In the genomic region with DNA sequence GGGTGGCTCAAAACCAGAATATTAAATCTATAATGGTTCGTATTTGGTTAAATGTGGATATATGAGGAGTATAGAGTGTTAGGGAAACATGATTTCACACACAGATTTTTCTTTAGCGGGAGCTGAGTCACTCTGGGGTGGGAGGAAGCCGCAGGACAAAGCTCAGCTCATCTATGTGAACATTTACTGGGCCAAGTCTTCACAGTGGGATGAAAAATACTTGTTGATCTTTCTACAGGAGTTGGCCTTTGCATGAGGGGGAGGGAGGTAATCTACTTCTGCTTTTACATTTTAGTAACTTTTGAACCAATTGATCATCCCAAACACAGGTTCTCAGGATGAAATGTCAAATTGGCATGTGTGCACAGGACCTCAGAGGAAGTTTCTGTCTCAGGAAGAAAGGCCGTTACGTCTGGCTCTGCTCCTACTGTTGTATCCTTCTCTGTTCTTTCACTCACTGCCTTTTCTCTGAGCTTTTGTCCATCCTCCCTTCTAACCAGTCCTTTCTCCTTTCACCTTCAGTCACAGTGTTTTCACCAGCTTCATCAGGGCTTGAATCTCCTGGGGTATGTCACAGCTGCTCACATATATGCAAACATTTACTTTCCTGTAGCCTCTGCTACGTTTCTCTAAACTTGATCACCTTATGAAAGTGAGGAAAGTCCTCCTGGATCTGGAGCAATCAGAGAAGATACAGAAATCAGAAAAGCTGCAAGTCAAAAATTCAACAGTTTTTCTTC, we compare ENCODE assay signal across 15 cellular contexts.
DNase-seq lines count a peak whose midpoint lies in the region; ATAC-seq, FAIRE-seq and TF ChIP-seq lines count a peak whose summit lies in the region.
"Had no signal": no experiment of that assay in that cellular context is flagged by ENCODE, and none has a peak within 500 bp of the region (broad histone marks: within the 10 kb centered on the region; RNA-seq: fewer than 3 reads in every experiment).

No MANE protein-coding gene starts in this region.

- no peaks in the 10 kb centered on the region for H3K79me2 ChIP-seq in astrocyte (ENCODE audit: insufficient read depth, low read length)

- ATAC-seq in HG03108 (IDR thresholded peaks at IDR 0.05; ENCODE audit: unreplicated experiment) (no peak), GM18909 (IDR thresholded peaks at IDR 0.05; ENCODE audit: poor library complexity, unreplicated experiment) (no peak)
- ATAC-seq: naive thymus-derived CD8-positive, alpha-beta T cell had no signal

- H2AFZ ChIP-seq in astrocyte (ENCODE audit: low read depth, low read length) (peak overlapping the region; percentile 35), mesenchymal stem cell (ENCODE audit: low read depth, low read length) (no peak overlapping the region)

- no peak overlapping the region for H2BK15ac ChIP-seq in mesenchymal stem cell (ENCODE audit: low read depth, poor library complexity, severe bottlenecking)

- no peaks in the 10 kb centered on the region for H3K4me1 ChIP-seq in astrocyte (ENCODE audit: insufficient read depth, low read length)
- H3K4me1 ChIP-seq in mesenchymal stem cell (ENCODE audit: control insufficient read depth, insufficient read depth, low read depth, low read length), result no peaks in the 10 kb centered on the region

- no peaks in the 10 kb centered on the region for H3K27me3 Mint-ChIP-seq in astrocyte (ENCODE audit: low read depth, unreplicated experiment)

- H2BK5ac ChIP-seq in mesenchymal stem cell (ENCODE audit: low read depth, low read length, poor library complexity, severe bottlenecking), result no peak overlapping the region

- peak; percentile 17 for DNase-seq in A172 (ENCODE audit: low spot score)
- DNase-seq in Kasumi-1 (lab: John Stamatoyannopoulos, UW), result peak; percentile 32 to 59
- no peak for DNase-seq in astrocyte (ENCODE audit: low read depth)
- DNase-seq in mesenchymal stem cell, result peak; percentile 21
- no peak for DNase-seq in posterior vena cava (ENCODE audit: low spot score)
- no peak for DNase-seq in GOT3 (lab: John Stamatoyannopoulos, UW)
- DNase-seq: HCEC 1CT; IMR-90; naive thymus-derived CD8-positive, alpha-beta T cell; NCI-H226; small intestine; trophoblast cell had no signal

- no peak overlapping the region for H2BK120ac ChIP-seq in mesenchymal stem cell (ENCODE audit: low read depth, low read length)

- H3K23ac ChIP-seq in mesenchymal stem cell (ENCODE audit: low read length in 2 of 2), result no peak overlapping the region

- 57% methylated on average over 6 of the region's 6 CpGs for WGBS in mesenchymal stem cell

- no peaks in the 10 kb centered on the region for H3K36me3 Mint-ChIP-seq in astrocyte (ENCODE audit: low read depth, unreplicated experiment)
- H3K36me3 Mint-ChIP-seq: naive thymus-derived CD8-positive, alpha-beta T cell had no signal

- H2BK12ac ChIP-seq in mesenchymal stem cell (ENCODE audit: low read length in 2 of 2), result no peak overlapping the region

- no peak overlapping the region for H4K91ac ChIP-seq in mesenchymal stem cell (ENCODE audit: low read length)

- H3K9me3 Mint-ChIP-seq in astrocyte (ENCODE audit: unreplicated experiment), result peaks cover 2% of the 10 kb centered on the region

- H3K27ac Mint-ChIP-seq in astrocyte (ENCODE audit: unreplicated experiment), result peak overlapping the region; percentile 6

- H4K20me1 ChIP-seq in astrocyte (ENCODE audit: insufficient read depth, low read length), result no peaks in the 10 kb centered on the region

- no peak overlapping the region for H3K4ac ChIP-seq in mesenchymal stem cell (ENCODE audit: low read depth in 1 of 2, low read length in 2 of 2)

- H3K27ac ChIP-seq in astrocyte (ENCODE audit: low read depth, low read length) (no peak overlapping the region), mesenchymal stem cell (ENCODE audit: low read length, poor library complexity, severe bottlenecking) (no peak overlapping the region)

- FAIRE-seq in astrocyte (lab: Jason Lieb, UNC), result no peak
- FAIRE-seq: islet of Langerhans, small intestine had no signal

- peaks cover 2% of the 10 kb centered on the region for H3K27me3 ChIP-seq in astrocyte (ENCODE audit: insufficient read depth, low read length)
- H3K27me3 ChIP-seq in mesenchymal stem cell (ENCODE audit: control insufficient read depth in 1 of 2, insufficient read depth in 1 of 2, low read length in 2 of 2), result no peaks in the 10 kb centered on the region

- no peak overlapping the region for H4K8ac ChIP-seq in mesenchymal stem cell (ENCODE audit: low read length)

- no peak overlapping the region for H3K14ac ChIP-seq in mesenchymal stem cell (ENCODE audit: low read length in 2 of 2)

- H3K9me3 ChIP-seq in astrocyte (ENCODE audit: insufficient read depth, low read depth, low read length) (no peaks in the 10 kb centered on the region), mesenchymal stem cell (ENCODE audit: control insufficient read depth, low read length) (no peaks in the 10 kb centered on the region)

- peaks cover 11% of the 10 kb centered on the region for H3K4me1 Mint-ChIP-seq in astrocyte (ENCODE audit: low read depth, unreplicated experiment)

- H3K9ac ChIP-seq in astrocyte (ENCODE audit: low read length) (no peak overlapping the region), mesenchymal stem cell (ENCODE audit: low read length) (no peak overlapping the region)

- H3K4me3 Mint-ChIP-seq in astrocyte (ENCODE audit: unreplicated experiment), result no peak overlapping the region

- H3K4me3 ChIP-seq in astrocyte (ENCODE audit: insufficient read depth, low read depth, low read length), result no peak overlapping the region
- H3K4me3 ChIP-seq in mesenchymal stem cell (ENCODE audit: insufficient read depth in 1 of 2, low read depth in 1 of 2, low read length in 2 of 2), result no peak overlapping the region

- no peak overlapping the region for H2AK5ac ChIP-seq in mesenchymal stem cell (ENCODE audit: low read length, severe bottlenecking)

- intact Hi-C loops in posterior vena cava (cut with DNase I), result no loop called here

- no peak overlapping the region for H3K18ac ChIP-seq in mesenchymal stem cell (ENCODE audit: low read depth in 1 of 2, low read length in 2 of 2)

- no peak for TF ChIP-seq CTCF in astrocyte (IDR thresholded peaks at IDR 0.05; ENCODE audit: insufficient read depth, low read depth, low read length)

- H3K4me2 ChIP-seq in astrocyte (ENCODE audit: low read length) (no peak overlapping the region), mesenchymal stem cell (ENCODE audit: low read length, poor library complexity, severe bottlenecking) (no peak overlapping the region)

- no peaks in the 10 kb centered on the region for H3K79me1 ChIP-seq in mesenchymal stem cell (replicated peaks; ENCODE audit: low read length, poor library complexity, severe bottlenecking)

- no peaks in the 10 kb centered on the region for H3K36me3 ChIP-seq in astrocyte (ENCODE audit: insufficient read depth, low read length)
- no peaks in the 10 kb centered on the region for H3K36me3 ChIP-seq in mesenchymal stem cell (ENCODE audit: control insufficient read depth in 1 of 2, insufficient read depth in 2 of 2, low read depth in 1 of 2, low read length in 2 of 2)

Comparison
In these comparisons a context has a peak if more than half of its experiments do, and no peak if none do; other contexts are left out.
1. DNase-seq: peak in A172 (single experiment), Kasumi-1 (2 of 2) and mesenchymal stem cell (single experiment); none in astrocyte (single experiment), posterior vena cava (single experiment) and GOT3 (single experiment).